In the genomic region with DNA sequence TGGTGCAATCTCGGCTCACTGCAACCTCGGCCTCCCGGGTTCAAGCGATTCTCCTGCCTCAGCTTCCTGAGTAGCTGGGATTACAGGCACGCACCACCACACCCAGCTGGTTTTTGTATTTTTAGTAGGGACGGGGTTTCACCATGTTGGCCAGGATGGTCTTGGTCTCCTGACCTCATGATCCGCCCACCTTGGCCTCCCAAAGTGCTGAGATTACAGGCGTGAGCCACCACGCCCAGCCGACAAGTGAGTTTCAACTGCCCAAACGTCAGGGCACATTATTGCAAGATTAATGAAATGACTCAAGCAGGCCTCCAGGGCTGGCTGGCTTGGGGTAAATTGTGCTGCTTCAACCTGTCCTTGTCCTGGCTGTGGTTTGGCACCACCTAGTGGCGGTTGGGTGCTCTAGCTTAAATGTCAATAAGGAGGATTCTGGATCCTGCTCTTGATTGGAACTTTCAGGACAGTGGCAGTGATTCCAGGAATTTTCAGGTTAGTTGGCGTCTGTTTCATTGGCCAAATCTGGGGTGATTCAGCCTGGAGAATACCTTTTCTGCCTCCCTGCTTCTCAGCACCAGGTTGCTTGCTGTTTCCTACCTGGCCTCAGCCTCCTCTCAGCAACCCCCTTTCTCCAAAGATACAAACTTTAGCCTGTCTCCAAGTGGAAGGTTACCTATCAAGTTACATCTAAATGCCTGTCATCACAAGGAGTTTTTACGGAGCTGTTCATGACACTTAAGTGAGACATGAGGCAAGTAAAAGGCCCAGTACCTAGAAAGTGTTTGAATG, we compare ENCODE assay signal across 8 cellular contexts. TPM values are rescaled to one million over a fixed set of nuclear protein-coding genes. Genes with fewer than 3 reads are reported as not detected.
DNase-seq lines count a peak whose midpoint lies in the region; ATAC-seq and TF ChIP-seq lines count a peak whose summit lies in the region.

No MANE protein-coding gene starts in this region.

- peak overlapping the region; percentile 10 to 63 (median 28) for H3K27ac ChIP-seq in right lobe of liver

- H3K9me3 ChIP-seq in right lobe of liver, result no peaks in the 10 kb centered on the region

- peaks cover 0 to 41% (median 19%) of the 10 kb centered on the region in 4 donors for H3K4me1 ChIP-seq in right lobe of liver

- no peak for TF ChIP-seq POLR2A in right lobe of liver (IDR thresholded peaks at IDR 0.05)

- H3K36me3 ChIP-seq in right lobe of liver, result no peaks in the 10 kb centered on the region

- DNase-seq in NCI-H524 (lab: John Stamatoyannopoulos, UW) (peak; percentile 84 to 87), NCI-H524 treated with DMSO at 0.1 percent for 48 hours (lab: John Stamatoyannopoulos, UW) (no peak), NCI-H526 treated with DMSO at 0.1 percent for 48 hours (lab: John Stamatoyannopoulos, UW) (peak; percentile 61), dedifferentiated amniotic fluid mesenchymal stem cell (ENCODE audit: extremely low spot score) (peak; percentile 92), right lobe of liver (peak; percentile 91 to 94 (median 92))
- peak; percentile 92 for DNase-seq in activated CD4-positive, alpha-beta T cell treated with anti-CD3 and anti-CD28 coated beads for 48 hours
- DNase-seq in stimulated activated CD4-positive, alpha-beta T cell treated with anti-CD3 and anti-CD28 coated beads, TNF-alpha, amount 100 ng/mL, for 4 hours (ENCODE audit: low read depth in 3 of 3), result peak; percentile 60 to 80 (median 72)

- H3K27me3 ChIP-seq in right lobe of liver, result no peaks in the 10 kb centered on the region

- ATAC-seq in HG03439 (IDR thresholded peaks at IDR 0.05; ENCODE audit: unreplicated experiment) (peak; percentile 67), right lobe of liver (peak; percentile 83 to 93 (median 90))

- intact Hi-C loops in right lobe of liver (cut with DNase I), result loop anchor here in 1 of 2 donors (5.0 kb wide), 1 partner anchor 64 kb away; a partner anchor contains a TSS

- WGBS in right lobe of liver (ENCODE audit: insufficient coverage, low coverage, low lambda C conversion rate, missing lambda C conversion rate), result 21% methylated on average over 13 of the region's 14 CpGs

- H3K4me3 ChIP-seq in right lobe of liver, result no peak overlapping the region

- TF ChIP-seq CTCF in right lobe of liver (IDR thresholded peaks at IDR 0.05), result peak; percentile 94 to 98 (median 96)

RNA-seq across cellular contexts. Expression of a gene that starts 32.4 kb away (rescaled TPM):
- total RNA-seq in right lobe of liver, result 10 to 100 TPM; 16.8 to 23.9 (median 21.5) TPM
